In genomic region chr18:23191952-23192662, GRCh38 we compare ENCODE assay signal across 8 cellular contexts. TPM values are rescaled to one million over a fixed set of nuclear protein-coding genes. Genes with fewer than 3 reads are reported as not detected.
DNase-seq lines count a peak whose midpoint lies in the region; ATAC-seq and TF ChIP-seq lines count a peak whose summit lies in the region.

No MANE protein-coding gene starts in this region.

- no peak overlapping the region for H3K4me3 Mint-ChIP-seq in activated CD4-positive, alpha-beta T cell treated with anti-CD3 and anti-CD28 coated beads, Interleukin-2, amount 10 ng/mL, durations not matched to agents 7 days and 5 days
- no peak overlapping the region for H3K4me3 Mint-ChIP-seq in type B pancreatic cell

- H3K9me3 Mint-ChIP-seq in activated CD4-positive, alpha-beta T cell treated with anti-CD3 and anti-CD28 coated beads, Interleukin-2, amount 10 ng/mL, durations not matched to agents 7 days and 5 days = no peaks in the 10 kb centered on the region
- H3K9me3 Mint-ChIP-seq in type B pancreatic cell = no peaks in the 10 kb centered on the region

- TF ChIP-seq CTCF in type B pancreatic cell (conservative IDR thresholded peaks at IDR 0.05) = no peak

- peak; percentile 93 for DNase-seq in DMS79 treated with DMSO at 0.1 percent for 48 hours (lab: John Stamatoyannopoulos, UW)
- DNase-seq in NCI-H2029 (lab: John Stamatoyannopoulos, UW) = peak; percentile 24
- peak; percentile 95 for DNase-seq in dermis blood vessel endothelial cell
- peak; percentile 59 for DNase-seq in non-pigmented ciliary epithelial cell (ENCODE audit: low read depth)
- DNase-seq in activated CD4-positive, alpha-beta T cell treated with anti-CD3 and anti-CD28 coated beads, Interleukin-2, amount 10 ng/mL, durations not matched to agents 7 days and 5 days = no peak
- no peak for DNase-seq in NCI-H1048 (lab: John Stamatoyannopoulos, UW)
- no peak for DNase-seq in type B pancreatic cell (ENCODE audit: extremely low spot score, unreplicated experiment)

- peaks cover 14% of the 10 kb centered on the region for H3K4me1 Mint-ChIP-seq in activated CD4-positive, alpha-beta T cell treated with anti-CD3 and anti-CD28 coated beads, Interleukin-2, amount 10 ng/mL, durations not matched to agents 7 days and 5 days
- H3K4me1 Mint-ChIP-seq in type B pancreatic cell (ENCODE audit: unreplicated experiment) = peaks cover 40% of the 10 kb centered on the region

- no peak overlapping the region for H3K27ac Mint-ChIP-seq in activated CD4-positive, alpha-beta T cell treated with anti-CD3 and anti-CD28 coated beads, Interleukin-2, amount 10 ng/mL, durations not matched to agents 7 days and 5 days
- no peak overlapping the region for H3K27ac Mint-ChIP-seq in type B pancreatic cell

- no peaks in the 10 kb centered on the region for H3K36me3 Mint-ChIP-seq in activated CD4-positive, alpha-beta T cell treated with anti-CD3 and anti-CD28 coated beads, Interleukin-2, amount 10 ng/mL, durations not matched to agents 7 days and 5 days (ENCODE audit: low read depth)
- peaks cover 4% of the 10 kb centered on the region for H3K36me3 Mint-ChIP-seq in type B pancreatic cell

- no peak for ATAC-seq in GM21576 (IDR thresholded peaks at IDR 0.05; ENCODE audit: unreplicated experiment)

- CTCF ChIA-PET in activated CD4-positive, alpha-beta T cell treated with anti-CD3 and anti-CD28 coated beads, Interleukin-2, amount 10 ng/mL, durations not matched to agents 7 days and 5 days (lab: Charles Lee) = interaction anchor here (0.6 to 1.1 kb wide), 2 partner anchors 52 to 109 kb away, joined by 3 to 6 read pairs; no protein-coding TSS in a partner anchor

- POLR2A ChIA-PET in activated CD4-positive, alpha-beta T cell treated with anti-CD3 and anti-CD28 coated beads, Interleukin-2, amount 10 ng/mL, durations not matched to agents 7 days and 5 days (lab: Charles Lee) = no interaction called here

- no peaks in the 10 kb centered on the region for H3K27me3 Mint-ChIP-seq in activated CD4-positive, alpha-beta T cell treated with anti-CD3 and anti-CD28 coated beads, Interleukin-2, amount 10 ng/mL, durations not matched to agents 7 days and 5 days
- no peaks in the 10 kb centered on the region for H3K27me3 Mint-ChIP-seq in type B pancreatic cell

RNA-seq across cellular contexts. Expression of gene CABLES1, which starts 56.8 kb away (rescaled TPM):
- total RNA-seq in dermis blood vessel endothelial cell (38.5 and 43.3 TPM in 2 replicates), type B pancreatic cell (ENCODE audit: low replicate concordance) (11.4 and 31.1 TPM in 2 replicates)
- 1 to 10 TPM; 1.9 to 2.1 TPM for total RNA-seq in activated CD4-positive, alpha-beta T cell treated with anti-CD3 and anti-CD28 coated beads, Interleukin-2, amount 10 ng/mL, durations not matched to agents 7 days and 5 days

Comparison
In these comparisons a context has a peak if more than half of its experiments do, and no peak if none do; other contexts are left out.
1. DNase-seq: peak in DMS79 treated with DMSO at 0.1 percent for 48 hours (single experiment), NCI-H2029 (single experiment), dermis blood vessel endothelial cell (single experiment) and non-pigmented ciliary epithelial cell (single experiment); none in activated CD4-positive, alpha-beta T cell treated with anti-CD3 and anti-CD28 coated beads, Interleukin-2, amount 10 ng/mL, durations not matched to agents 7 days and 5 days (single experiment), NCI-H1048 (single experiment) and type B pancreatic cell (single experiment).